ENCODE assay signal across 35 cellular contexts in the genomic region with DNA sequence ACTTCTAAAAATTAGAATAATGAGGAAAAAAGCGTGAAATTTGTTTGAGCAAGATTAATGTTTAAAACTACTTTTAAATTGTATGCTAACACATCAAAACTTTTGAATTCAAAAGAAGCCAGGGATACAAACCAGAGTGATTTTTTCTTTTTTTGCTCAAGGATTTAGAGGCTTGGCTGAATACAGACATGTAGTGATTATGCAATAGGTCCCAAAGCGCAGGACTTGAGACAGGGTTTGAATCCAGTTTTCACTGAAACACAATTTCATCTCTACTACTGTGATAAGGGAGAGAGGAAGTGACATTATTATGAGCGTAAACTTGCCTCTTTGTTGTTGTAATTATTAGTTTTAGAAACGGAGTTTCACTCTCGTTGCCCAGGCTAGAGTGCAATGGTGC.
"Had no signal": no experiment of that assay in that cellular context is flagged by ENCODE, and none has a peak within 500 bp of the region (broad histone marks: within the 10 kb centered on the region; RNA-seq: fewer than 3 reads in every experiment).

No MANE protein-coding gene starts in this region.

- DNase-seq: activated B cell treated with CpG ODN at 0.5 μM for 24 hours; activated CD4-positive, alpha-beta T cell treated with anti-CD3 and anti-CD28 coated beads for 48 hours; activated CD4-positive, alpha-beta T cell treated with anti-CD3 and anti-CD28 coated beads, Interleukin-2, amount 50 U/mL, for 1 hour; activated CD4-positive, alpha-beta T cell treated with anti-CD3 and anti-CD28 coated beads, Interleukin-2, amount 50 U/mL, for 48 hours; activated CD8-positive, alpha-beta memory T cell treated with anti-CD3 and anti-CD28 coated beads, Interleukin-2, amount 10 ng/mL, durations not matched to agents 7 days and 5 days; activated CD8-positive, alpha-beta memory T cell treated with anti-CD3 and anti-CD28 coated beads, Interleukin-2, amount 50 U/mL, for 4 hours; activated CD8-positive, alpha-beta T cell treated with anti-CD3 and anti-CD28 coated beads for 36 hours; activated effector memory CD4-positive, alpha-beta T cell treated with anti-CD3 and anti-CD28 coated beads, Interleukin-2, amount 50 U/mL, for 16 hours; activated naive CD4-positive, alpha-beta T cell treated with anti-CD3 and anti-CD28 coated beads for 36 hours; activated naive CD8-positive, alpha-beta T cell treated with anti-CD3 and anti-CD28 coated beads for 36 hours; activated naive CD8-positive, alpha-beta T cell treated with anti-CD3 and anti-CD28 coated beads, Interleukin-2, amount 50 U/mL, for 24 hours; activated T-cell treated with anti-CD3 and anti-CD28 coated beads, Interleukin-2, amount 50 U/mL, for 1 hour; activated T-cell treated with anti-CD3 and anti-CD28 coated beads, Interleukin-2, amount 50 U/mL, for 48 hours; central memory CD4-positive, alpha-beta T cell; dorsolateral prefrontal cortex; effector memory CD4-positive, alpha-beta T cell; endodermal cell; foreskin fibroblast; head of caudate nucleus; T-helper 17 cell; T1000; WERI-Rb-1 had no signal

- FAIRE-seq: frontal cortex had no signal

- H3K4me3 Mint-ChIP-seq: activated B cell treated with CpG ODN at 0.5 μM for 24 hours; activated CD8-positive, alpha-beta memory T cell treated with anti-CD3 and anti-CD28 coated beads, Interleukin-2, amount 10 ng/mL, durations not matched to agents 7 days and 5 days; activated CD8-positive, alpha-beta T cell treated with anti-CD3 and anti-CD28 coated beads for 36 hours; activated naive CD4-positive, alpha-beta T cell treated with anti-CD3 and anti-CD28 coated beads for 36 hours; activated naive CD4-positive, alpha-beta T cell treated with anti-CD3 and anti-CD28 coated beads, Interleukin-2, amount 50 U/mL, for 24 hours; activated naive CD8-positive, alpha-beta T cell treated with anti-CD3 and anti-CD28 coated beads for 36 hours; activated naive CD8-positive, alpha-beta T cell treated with anti-CD3 and anti-CD28 coated beads, Interleukin-2, amount 50 U/mL, for 24 hours; activated T-helper 1 cell treated with anti-CD3 and anti-CD28 coated beads, Interleukin-12 subunit alpha, Interleukin-12 subunit beta, Interleukin-2, Interleukin-4 antibody, amounts not matched to agents 30 ng/mL and 10 ng/mL and 1 ng/mL, durations not matched to agents 14 hours and 24 hours and 36 hours; brain; dendritic cell treated with granulocyte-macrophage colony-stimulating factor and Interleukin-4, amounts not matched to agents 40 ng/mL and 50 ng/mL, for 4 days; endodermal cell; T-helper 17 cell; T-helper 2 cell treated with Interferon-gamma antibody and Interleukin-4, amounts not matched to agents 5 μg/mL and 100 μg/mL, for 36 hours had no signal

- H3K4me1 ChIP-seq: ascending aorta, breast epithelium had no signal

- H3K27me3 Mint-ChIP-seq: activated B cell treated with CpG ODN at 0.5 μM for 24 hours; activated CD8-positive, alpha-beta memory T cell treated with anti-CD3 and anti-CD28 coated beads, Interleukin-2, amount 10 ng/mL, durations not matched to agents 7 days and 5 days; activated naive CD8-positive, alpha-beta T cell treated with anti-CD3 and anti-CD28 coated beads, Interleukin-2, amount 50 U/mL, for 24 hours; brain; dendritic cell treated with granulocyte-macrophage colony-stimulating factor and Interleukin-4, amounts not matched to agents 40 ng/mL and 50 ng/mL, for 4 days; T-helper 17 cell had no signal

- H3K4me3 ChIP-seq: ascending aorta, breast epithelium, cardiac muscle cell, coronary artery, dorsolateral prefrontal cortex had no signal

- H3K36me3 ChIP-seq: ascending aorta, breast epithelium, cardiac muscle cell, WERI-Rb-1 had no signal

- H3K27ac Mint-ChIP-seq: activated B cell treated with CpG ODN at 0.5 μM for 24 hours; activated CD8-positive, alpha-beta memory T cell treated with anti-CD3 and anti-CD28 coated beads, Interleukin-2, amount 10 ng/mL, durations not matched to agents 7 days and 5 days; activated CD8-positive, alpha-beta T cell treated with anti-CD3 and anti-CD28 coated beads for 36 hours; activated naive CD4-positive, alpha-beta T cell treated with anti-CD3 and anti-CD28 coated beads for 36 hours; activated naive CD4-positive, alpha-beta T cell treated with anti-CD3 and anti-CD28 coated beads, Interleukin-2, amount 50 U/mL, for 24 hours; activated naive CD8-positive, alpha-beta T cell treated with anti-CD3 and anti-CD28 coated beads for 36 hours; activated naive CD8-positive, alpha-beta T cell treated with anti-CD3 and anti-CD28 coated beads, Interleukin-2, amount 50 U/mL, for 24 hours; activated T-helper 1 cell treated with anti-CD3 and anti-CD28 coated beads, Interleukin-12 subunit alpha, Interleukin-12 subunit beta, Interleukin-2, Interleukin-4 antibody, amounts not matched to agents 30 ng/mL and 10 ng/mL and 1 ng/mL, durations not matched to agents 14 hours and 24 hours and 36 hours; activated T-helper 2 cell treated with anti-CD3 and anti-CD28 coated beads, Interferon-gamma antibody, Interleukin-2, Interleukin-4, amounts not matched to agents 10 μg/mL and 5 μg/mL and 100 μg/mL, durations not matched to agents 14 hours and 24 hours and 36 hours; brain; dendritic cell treated with granulocyte-macrophage colony-stimulating factor and Interleukin-4, amounts not matched to agents 40 ng/mL and 50 ng/mL, for 4 days; endodermal cell; T-helper 17 cell; T-helper 2 cell treated with Interferon-gamma antibody and Interleukin-4, amounts not matched to agents 5 μg/mL and 100 μg/mL, for 36 hours had no signal

- H3K36me3 Mint-ChIP-seq: activated CD8-positive, alpha-beta memory T cell treated with anti-CD3 and anti-CD28 coated beads, Interleukin-2, amount 10 ng/mL, durations not matched to agents 7 days and 5 days; activated naive CD4-positive, alpha-beta T cell treated with anti-CD3 and anti-CD28 coated beads, Interleukin-2, amount 50 U/mL, for 24 hours; brain had no signal

- ATAC-seq: activated CD4-positive, CD25-positive, alpha-beta regulatory T cell treated with anti-CD3 and anti-CD28 coated beads, Interleukin-2, amount 50 U/mL, for 24 hours; activated CD8-positive, alpha-beta memory T cell treated with anti-CD3 and anti-CD28 coated beads, Interleukin-2, amount 10 ng/mL, durations not matched to agents 7 days and 5 days; activated CD8-positive, alpha-beta T cell treated with anti-CD3 and anti-CD28 coated beads for 36 hours; activated naive CD8-positive, alpha-beta T cell treated with anti-CD3 and anti-CD28 coated beads, Interleukin-2, amount 50 U/mL, for 24 hours; esophagus mucosa; T-helper 17 cell had no signal

- H3K9me3 ChIP-seq: breast epithelium had no signal

- H3K4me1 Mint-ChIP-seq: activated B cell treated with CpG ODN at 0.5 μM for 24 hours; activated CD8-positive, alpha-beta memory T cell treated with anti-CD3 and anti-CD28 coated beads, Interleukin-2, amount 10 ng/mL, durations not matched to agents 7 days and 5 days; activated naive CD4-positive, alpha-beta T cell treated with anti-CD3 and anti-CD28 coated beads, Interleukin-2, amount 50 U/mL, for 24 hours; activated naive CD8-positive, alpha-beta T cell treated with anti-CD3 and anti-CD28 coated beads for 36 hours; activated naive CD8-positive, alpha-beta T cell treated with anti-CD3 and anti-CD28 coated beads, Interleukin-2, amount 50 U/mL, for 24 hours; brain; endodermal cell; T-helper 17 cell had no signal

- H3K27me3 ChIP-seq: ascending aorta, breast epithelium, cardiac muscle cell had no signal

- H3K27ac ChIP-seq: ascending aorta, breast epithelium, cardiac muscle cell, coronary artery, dorsolateral prefrontal cortex, WERI-Rb-1 had no signal

- H3K9me3 Mint-ChIP-seq: activated B cell treated with CpG ODN at 0.5 μM for 24 hours; activated naive CD4-positive, alpha-beta T cell treated with anti-CD3 and anti-CD28 coated beads, Interleukin-2, amount 50 U/mL, for 24 hours; activated naive CD8-positive, alpha-beta T cell treated with anti-CD3 and anti-CD28 coated beads for 36 hours; activated naive CD8-positive, alpha-beta T cell treated with anti-CD3 and anti-CD28 coated beads, Interleukin-2, amount 50 U/mL, for 24 hours had no signal
